18 cellular contexts compared by ENCODE assay signal in genomic region chr9:121404906-121405305, GRCh38. TPM values are rescaled to one million over a fixed set of nuclear protein-coding genes. Genes with fewer than 3 reads are reported as not detected.
A peak's percentile ranks its signal among the peaks of the same experiment; 100 is the strongest.
DNase-seq lines count a peak whose midpoint lies in the region; ATAC-seq, FAIRE-seq and TF ChIP-seq lines count a peak whose summit lies in the region.
"Had no signal": no experiment of that assay in that cellular context is flagged by ENCODE, and none has a peak within 500 bp of the region (broad histone marks: within the 10 kb centered on the region; RNA-seq: fewer than 3 reads in every experiment).

No MANE protein-coding gene starts in this region.

- no peaks in the 10 kb centered on the region for H3K36me3 Mint-ChIP-seq in activated T-helper 17 cell treated with anti-CD3 and anti-CD28 coated beads, Interleukin-2, amount 50 U/mL, for 72 hours (ENCODE audit: low read depth)
- no peaks in the 10 kb centered on the region for H3K36me3 Mint-ChIP-seq in chondrocyte (ENCODE audit: low read depth)
- H3K36me3 Mint-ChIP-seq: CD14-positive monocyte; CD4-positive, alpha-beta memory T cell had no signal

- no peak overlapping the region for H3K9ac ChIP-seq in mammary epithelial cell (ENCODE audit: insufficient read depth, low read length)
- H3K9ac ChIP-seq: BLaER1 had no signal

- H2AFZ ChIP-seq in mammary epithelial cell (ENCODE audit: low read depth, low read length): no peak overlapping the region

- H3K4me1 ChIP-seq in mammary epithelial cell (ENCODE audit: insufficient read depth, low read length) (peaks cover 2% of the 10 kb centered on the region), breast epithelium (no peaks in the 10 kb centered on the region)
- H3K4me1 ChIP-seq: BLaER1 had no signal

- H3K36me3 ChIP-seq in mammary epithelial cell (ENCODE audit: insufficient read depth, low read length) (no peaks in the 10 kb centered on the region), breast epithelium (no peaks in the 10 kb centered on the region)
- H3K36me3 ChIP-seq: BLaER1 had no signal

- CTCF ChIA-PET in mammary epithelial cell (lab: Charles Lee; ENCODE audit: low non-redundant PET): no interaction called here

- no peaks in the 10 kb centered on the region for H3K27me3 ChIP-seq in mammary epithelial cell (ENCODE audit: insufficient read depth, low read length)
- no peaks in the 10 kb centered on the region for H3K27me3 ChIP-seq in breast epithelium
- H3K27me3 ChIP-seq: BLaER1 had no signal

- H3K27ac ChIP-seq in mammary epithelial cell (ENCODE audit: insufficient read depth, low read depth, low read length) (no peak overlapping the region), breast epithelium (no peak overlapping the region)
- H3K27ac ChIP-seq: BLaER1 had no signal

- 28% methylated on average over 2 of the region's 2 CpGs for WGBS in mammary epithelial cell (ENCODE audit: low coverage, missing lambda C conversion rate)

- no peaks in the 10 kb centered on the region for H3K4me1 Mint-ChIP-seq in activated T-helper 17 cell treated with anti-CD3 and anti-CD28 coated beads, Interleukin-2, amount 50 U/mL, for 72 hours
- peaks cover 5% of the 10 kb centered on the region for H3K4me1 Mint-ChIP-seq in chondrocyte (ENCODE audit: low read depth)
- H3K4me1 Mint-ChIP-seq: CD14-positive monocyte had no signal

- peaks cover 4% of the 10 kb centered on the region for H3K27me3 Mint-ChIP-seq in activated T-helper 17 cell treated with anti-CD3 and anti-CD28 coated beads, Interleukin-2, amount 50 U/mL, for 72 hours
- H3K27me3 Mint-ChIP-seq in chondrocyte (ENCODE audit: low read depth): peaks cover 9% of the 10 kb centered on the region

- ATAC-seq in activated T-helper 17 cell treated with anti-CD3 and anti-CD28 coated beads, Interleukin-2, amount 50 U/mL, for 72 hours (replicated peaks): peak; percentile 35
- ATAC-seq: GM12878 had no signal

- H4K20me1 ChIP-seq in mammary epithelial cell (ENCODE audit: insufficient read depth, low read length): no peaks in the 10 kb centered on the region
- H4K20me1 ChIP-seq: BLaER1 had no signal

- H3K4me3 Mint-ChIP-seq in activated T-helper 17 cell treated with anti-CD3 and anti-CD28 coated beads, Interleukin-2, amount 50 U/mL, for 72 hours: no peak overlapping the region
- no peak overlapping the region for H3K4me3 Mint-ChIP-seq in chondrocyte (ENCODE audit: unreplicated experiment)
- H3K4me3 Mint-ChIP-seq: CD14-positive monocyte; CD4-positive, alpha-beta memory T cell; H9 had no signal

- intact Hi-C loops in mammary epithelial cell (cut with micrococcal nuclease): loop anchor here (5.0 kb wide), 2 partner anchors 132 to 298 kb away; no protein-coding TSS in a partner anchor
- intact Hi-C loops in breast epithelium (cut with DNase I; ENCODE audit: low total_unique reads): loop anchor here (10.0 kb wide), 1 partner anchor 200 kb away; the partner anchor contains the start of gene RAB14

- H3K4me3 ChIP-seq in mammary epithelial cell (replicated peaks in 1 of 3; ENCODE audit: insufficient read depth in 1 of 3, low read depth in 2 of 3, low read length in 3 of 3) (no peak overlapping the region), breast epithelium (no peak overlapping the region)
- H3K4me3 ChIP-seq: BLaER1, GM12878 had no signal

- no TSS peak for BruUV-seq in mammary epithelial cell (replicated peaks; lab: Mats Ljungman, UMichigan)

- DNase-seq in mammary epithelial cell: peak; percentile 40
- no peak for DNase-seq in breast epithelium (ENCODE audit: low spot score in 2 of 2)
- DNase-seq in iris pigment epithelial cell (ENCODE audit: low read depth): peak; percentile 26
- no peak for DNase-seq in HTR-8/SVneo (ENCODE audit: insufficient read length, low spot score)
- DNase-seq in chondrocyte (ENCODE audit: low spot score): no peak
- no peak for DNase-seq in NCI-H2107 treated with DMSO at 0.1 percent for 48 hours (lab: John Stamatoyannopoulos, UW; ENCODE audit: unreplicated experiment)
- DNase-seq: 8988T; CD4-positive, alpha-beta memory T cell; DMS153; DMS79 treated with DMSO at 0.1 percent for 48 hours; GOT3; H9; IMR-90 had no signal

- no peak for TF ChIP-seq POLR2A in breast epithelium (IDR thresholded peaks at IDR 0.05)

- no peak for FAIRE-seq in HTR-8/SVneo (lab: Jason Lieb, UNC)
- FAIRE-seq: GM12878 had no signal

- H3K79me2 ChIP-seq in mammary epithelial cell (ENCODE audit: insufficient read depth, low read length): no peaks in the 10 kb centered on the region

- dilution Hi-C loops in mammary epithelial cell (cut with HindIII; ENCODE audit: low sequenced_read_pairs): loop anchor here (5.0 to 25.0 kb wide), 4 partner anchors 70 to 193 kb away; partner anchors contain the start of gene RAB14

- no peaks in the 10 kb centered on the region for H3K9me3 ChIP-seq in mammary epithelial cell (replicated peaks; ENCODE audit: insufficient read depth, low read length)
- H3K9me3 ChIP-seq in breast epithelium: no peaks in the 10 kb centered on the region

- no peak overlapping the region for H3K27ac Mint-ChIP-seq in activated T-helper 17 cell treated with anti-CD3 and anti-CD28 coated beads, Interleukin-2, amount 50 U/mL, for 72 hours
- H3K27ac Mint-ChIP-seq in chondrocyte (ENCODE audit: unreplicated experiment): no peak overlapping the region
- H3K27ac Mint-ChIP-seq: CD14-positive monocyte; CD4-positive, alpha-beta memory T cell; H9 had no signal

- in situ Hi-C loops in mammary epithelial cell (cut with MboI; ENCODE audit: low sequenced_read_pairs in 2 of 2): loop anchor here in 1 of 2 donors (10.0 to 25.0 kb wide), 2 partner anchors 190 to 418 kb away; no protein-coding TSS in a partner anchor

- H3K9me3 Mint-ChIP-seq in activated T-helper 17 cell treated with anti-CD3 and anti-CD28 coated beads, Interleukin-2, amount 50 U/mL, for 72 hours: no peaks in the 10 kb centered on the region
- H3K9me3 Mint-ChIP-seq in chondrocyte (ENCODE audit: low read depth): peaks cover 11% of the 10 kb centered on the region

- TF ChIP-seq CTCF in mammary epithelial cell (conservative IDR thresholded peaks at IDR 0.05 in 1 of 2, IDR thresholded peaks at IDR 0.05 in 1 of 2; ENCODE audit: extremely low read depth in 1 of 2, insufficient read depth in 1 of 2, low read depth in 1 of 2, low read length in 2 of 2) (no peak), breast epithelium (IDR thresholded peaks at IDR 0.05) (no peak), chondrocyte (IDR thresholded peaks at IDR 0.05) (no peak)

- H3K4me2 ChIP-seq in mammary epithelial cell (ENCODE audit: insufficient read depth, low read depth, low read length): no peak overlapping the region
- H3K4me2 ChIP-seq: BLaER1 had no signal

RNA-seq across cellular contexts. Expression of gene STOM, which starts 34.9 kb away (rescaled TPM):
- total RNA-seq in mammary epithelial cell: 100 to 1,000 TPM in 1 of 2 donors, 10 to 100 TPM in 1; 80.3 to 124 TPM
- 71.7 TPM for polyA plus RNA-seq in mammary epithelial cell
- polyA minus RNA-seq in mammary epithelial cell: 41.9 TPM
- 100 to 1,000 TPM; 263 to 444 (median 334) TPM for total RNA-seq in breast epithelium
- total RNA-seq in activated T-helper 17 cell treated with anti-CD3 and anti-CD28 coated beads, Interleukin-2, amount 50 U/mL, for 72 hours: 10 to 100 TPM; 50.8 to 69.4 TPM
- total RNA-seq in chondrocyte: 46.5 to 83.6 TPM (median 82.2 TPM) in 3 replicates
- total RNA-seq: HT-29 had no signal

Comparison
In these comparisons a context has a peak if more than half of its experiments do, and no peak if none do; other contexts are left out.
1. DNase-seq: peak in mammary epithelial cell (single experiment) and iris pigment epithelial cell (single experiment); none in breast epithelium (0 of 2), HTR-8/SVneo (single experiment), chondrocyte (single experiment) and NCI-H2107 treated with DMSO at 0.1 percent for 48 hours (single experiment).